12 cellular contexts compared by ENCODE assay signal in genomic region chr12:108853426-108853825, GRCh38. TPM values are rescaled to one million over a fixed set of nuclear protein-coding genes. Genes with fewer than 3 reads are reported as not detected.
A peak's percentile ranks its signal among the peaks of the same experiment; 100 is the strongest.
DNase-seq lines count a peak whose midpoint lies in the region; ATAC-seq and TF ChIP-seq lines count a peak whose summit lies in the region.
"Had no signal": no experiment of that assay in that cellular context is flagged by ENCODE, and none has a peak within 500 bp of the region (broad histone marks: within the 10 kb centered on the region; RNA-seq: fewer than 3 reads in every experiment).

No MANE protein-coding gene starts in this region.

- TF ChIP-seq POLR2A in heart left ventricle (IDR thresholded peaks at IDR 0.05): no peak

- intact Hi-C loops in heart left ventricle (cut with DNase I): loop anchor here (2.0 to 10.0 kb wide), 12 partner anchors 15 to 241 kb away; partner anchors contain the start of genes CORO1C (in 2 of the 10), ALKBH2 (in 1 of the 10) and UNG (in 1 of the 10)
- intact Hi-C loops in left ventricle myocardium superior (cut with micrococcal nuclease): no loop called here
- intact Hi-C loops in upper lobe of right lung (cut with DNase I): no loop called here

- WGBS in heart left ventricle, 4 donors: 70 to 76% (median 72%) methylated on average over 10 of the region's 10 CpGs

- H3K27me3 ChIP-seq in heart left ventricle: no peaks in the 10 kb centered on the region
- H3K27me3 ChIP-seq in upper lobe of right lung: no peaks in the 10 kb centered on the region

- H3K27me3 Mint-ChIP-seq in natural killer cell treated with Interleukin-12 subunit alpha and Interleukin-12 subunit beta and Interleukin-15 and Interleukin-18, amount 100 ng/mL, for 72 hours: no peaks in the 10 kb centered on the region

- TF ChIP-seq CTCF in heart left ventricle (IDR thresholded peaks at IDR 0.05): no peak
- no peak for TF ChIP-seq CTCF in upper lobe of right lung (IDR thresholded peaks at IDR 0.05)

- H3K4me3 ChIP-seq in heart left ventricle (peak overlapping the region in 6 of 12 donors; percentile 21 to 38 (median 24)), upper lobe of right lung (peak overlapping the region; percentile 17)

- no peaks in the 10 kb centered on the region for H3K9me3 Mint-ChIP-seq in natural killer cell treated with Interleukin-12 subunit alpha and Interleukin-12 subunit beta and Interleukin-15 and Interleukin-18, amount 100 ng/mL, for 72 hours

- H3K27ac ChIP-seq in heart left ventricle (peak overlapping the region; percentile 52 to 99 (median 96)), cingulate gyrus (ENCODE audit: low read depth, low read length) (peak overlapping the region; percentile 10), upper lobe of right lung (peak overlapping the region; percentile 94)

- peaks cover 0 to 27% (median 17%) of the 10 kb centered on the region in 9 donors for H3K36me3 ChIP-seq in heart left ventricle
- H3K36me3 ChIP-seq in upper lobe of right lung: peaks cover 18% of the 10 kb centered on the region

- no peak for ATAC-seq in heart left ventricle
- no peak for ATAC-seq in left ventricle myocardium superior
- no peak for ATAC-seq in natural killer cell treated with Interleukin-12 subunit alpha and Interleukin-12 subunit beta and Interleukin-15 and Interleukin-18, amount 100 ng/mL, for 72 hours
- no peak for ATAC-seq in upper lobe of right lung
- no peak for ATAC-seq in GM21423 (IDR thresholded peaks at IDR 0.05; ENCODE audit: unreplicated experiment)
- ATAC-seq: left lobe of liver had no signal

- H3K4me1 Mint-ChIP-seq in natural killer cell treated with Interleukin-12 subunit alpha and Interleukin-12 subunit beta and Interleukin-15 and Interleukin-18, amount 100 ng/mL, for 72 hours (ENCODE audit: low read depth in 2 of 2): peaks cover 38 to 54% of the 10 kb centered on the region in 2 donors

- H3K4me1 ChIP-seq in heart left ventricle (peaks cover 20 to 90% (median 72%) of the 10 kb centered on the region in 12 donors), upper lobe of right lung (peaks cover 67% of the 10 kb centered on the region)

- H3K27ac Mint-ChIP-seq in natural killer cell treated with Interleukin-12 subunit alpha and Interleukin-12 subunit beta and Interleukin-15 and Interleukin-18, amount 100 ng/mL, for 72 hours: peak overlapping the region; percentile 84 to 92

- H3K9me3 ChIP-seq in heart left ventricle: peaks cover 0 to 6% (median 0%) of the 10 kb centered on the region in 12 donors
- no peaks in the 10 kb centered on the region for H3K9me3 ChIP-seq in upper lobe of right lung

- H3K36me3 Mint-ChIP-seq in natural killer cell treated with Interleukin-12 subunit alpha and Interleukin-12 subunit beta and Interleukin-15 and Interleukin-18, amount 100 ng/mL, for 72 hours: peaks cover 6% of the 10 kb centered on the region

- peak overlapping the region; percentile 99 for H3K4me3 Mint-ChIP-seq in natural killer cell treated with Interleukin-12 subunit alpha and Interleukin-12 subunit beta and Interleukin-15 and Interleukin-18, amount 100 ng/mL, for 72 hours

- in situ Hi-C loops in G401 (cut with HindIII; ENCODE audit: low sequenced_read_pairs): no loop called here

- no peak for DNase-seq in heart left ventricle
- DNase-seq in left ventricle myocardium superior: no peak
- DNase-seq in natural killer cell treated with Interleukin-12 subunit alpha and Interleukin-12 subunit beta and Interleukin-15 and Interleukin-18, amount 100 ng/mL, for 72 hours (ENCODE audit: low spot score): no peak
- no peak for DNase-seq in upper lobe of right lung
- no peak for DNase-seq in RKO (ENCODE audit: low spot score)
- no peak for DNase-seq in G401 (ENCODE audit: low spot score)
- DNase-seq: stimulated activated CD4-positive, alpha-beta T cell treated with anti-CD3 and anti-CD28 coated beads, Interleukin-15, amount 100 ng/mL, for 24 hours had no signal

RNA-seq across cellular contexts. Expression of gene SSH1, which starts 4.0 kb away (rescaled TPM):
- total RNA-seq in heart left ventricle (10 to 100 TPM; 20.2 to 45.8 (median 34.3) TPM), left ventricle myocardium superior (31.2 TPM), upper lobe of right lung (46.0 TPM)
- polyA plus RNA-seq in heart left ventricle: 10 to 100 TPM in 1 of 2 donors, 1 to 10 TPM in 1; 7.8 to 15.2 TPM
- total RNA-seq in natural killer cell treated with Interleukin-12 subunit alpha and Interleukin-12 subunit beta and Interleukin-15 and Interleukin-18, amount 100 ng/mL, for 72 hours: 10 to 100 TPM; 40.5 to 73.9 TPM
- 34.8 and 45.1 TPM in 2 replicates for total RNA-seq in G401 (2014; rRNA removed; shearing (Covaris generic))

RNA-seq across cellular contexts. Expression of gene DAO, which starts 26.5 kb away (rescaled TPM):
- total RNA-seq in heart left ventricle (not detected), left ventricle myocardium superior (not detected), upper lobe of right lung (0.26 TPM)
- polyA plus RNA-seq in heart left ventricle: not detected
- not detected for total RNA-seq in natural killer cell treated with Interleukin-12 subunit alpha and Interleukin-12 subunit beta and Interleukin-15 and Interleukin-18, amount 100 ng/mL, for 72 hours
- 21.5 and 22.1 TPM in 2 replicates for total RNA-seq in G401 (2014; rRNA removed; shearing (Covaris generic))
- total RNA-seq: NCI-H460, ureter had no signal

Comparison
In these comparisons a context has a peak if more than half of its experiments do, and no peak if none do; other contexts are left out.
1. intact Hi-C loops: an anchor here in heart left ventricle (2.0 to 10.0 kb wide); none called in left ventricle myocardium superior and upper lobe of right lung.
2. H3K27ac ChIP-seq: peak in every context shown above with its lines; median percentile 96 in heart left ventricle; 94 in upper lobe of right lung; 10 in cingulate gyrus.
3. RNA of gene DAO, which starts 26.5 kb away (total RNA-seq): 21.5 to 22.1 TPM in G401; 0.26 TPM in upper lobe of right lung (single experiment), not detected in heart left ventricle, not detected in left ventricle myocardium superior (single experiment) and not detected in natural killer cell treated with Interleukin-12 subunit alpha and Interleukin-12 subunit beta and Interleukin-15 and Interleukin-18, amount 100 ng/mL, for 72 hours; every median in the first group is over 10 times any median in the second.